ENCODE assay signal across 23 cellular contexts in the genomic region with DNA sequence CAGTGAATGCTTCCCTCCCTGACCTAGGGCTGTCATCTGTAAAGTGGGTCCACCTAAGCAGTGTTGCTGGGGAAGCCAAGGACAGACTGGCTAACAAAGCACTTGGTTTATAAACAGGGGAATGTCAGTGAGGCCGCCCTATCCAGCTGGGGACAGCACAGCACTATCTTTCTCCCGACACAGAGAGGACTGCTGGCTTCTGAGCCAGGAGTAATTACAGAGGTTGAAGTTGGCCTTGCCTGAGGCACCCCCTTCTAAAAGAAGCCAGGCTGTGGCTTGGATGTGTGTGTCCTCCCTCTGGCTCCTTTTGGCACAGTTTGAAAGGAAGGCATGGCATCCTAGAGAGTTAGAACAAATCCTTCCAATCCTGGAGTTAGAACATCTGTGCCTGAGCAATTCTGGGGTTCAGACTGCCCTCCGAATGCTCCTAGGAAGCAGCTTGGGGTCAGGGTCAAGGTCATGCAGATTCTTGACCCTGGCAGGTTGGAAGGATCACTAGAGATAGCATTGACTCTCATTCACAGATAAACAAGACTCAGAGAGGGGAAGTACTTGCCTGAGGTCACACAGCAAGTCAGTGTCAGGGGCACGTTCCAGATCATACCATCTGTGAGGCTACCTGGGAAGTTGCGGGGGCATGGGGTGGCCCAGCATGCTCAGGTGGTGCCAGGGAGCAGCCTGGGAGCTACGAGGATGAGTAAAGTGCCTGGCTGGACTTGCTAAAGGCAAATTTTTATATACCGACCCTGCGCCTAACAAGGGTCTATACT. TPM values are rescaled to one million over a fixed set of nuclear protein-coding genes. Genes with fewer than 3 reads are reported as not detected.
DNase-seq lines count a peak whose midpoint lies in the region; ATAC-seq and TF ChIP-seq lines count a peak whose summit lies in the region.
"Had no signal": no experiment of that assay in that cellular context is flagged by ENCODE, and none has a peak within 500 bp of the region (broad histone marks: within the 10 kb centered on the region; RNA-seq: fewer than 3 reads in every experiment).

No MANE protein-coding gene starts in this region.

- H3K27me3 Mint-ChIP-seq in activated naive CD4-positive, alpha-beta T cell treated with anti-CD3 and anti-CD28 coated beads, Interleukin-2, amount 10 ng/mL, durations not matched to agents 7 days and 5 days = peaks cover 35% of the 10 kb centered on the region
- peaks cover 4% of the 10 kb centered on the region for H3K27me3 Mint-ChIP-seq in activated B cell treated with CpG ODN at 0.5 μM for 24 hours

- ATAC-seq in activated B cell treated with CpG ODN at 0.5 μM for 24 hours (ENCODE audit: low read depth) = no peak

- peaks cover 17 to 67% (median 51%) of the 10 kb centered on the region in 6 donors for H3K4me1 ChIP-seq in spleen

- H3K27me3 ChIP-seq in spleen (replicated peaks in 1 of 7) = peaks cover 0 to 4% (median 0%) of the 10 kb centered on the region in 7 donors
- H3K27me3 ChIP-seq: ascending aorta, esophagus muscularis mucosa, sigmoid colon, testis had no signal

- peak overlapping the region; percentile 68 for H3K4me3 Mint-ChIP-seq in activated naive CD4-positive, alpha-beta T cell treated with anti-CD3 and anti-CD28 coated beads, Interleukin-2, amount 10 ng/mL, durations not matched to agents 7 days and 5 days
- H3K4me3 Mint-ChIP-seq in activated B cell treated with CpG ODN at 0.5 μM for 24 hours = peak overlapping the region; percentile 55

- no peaks in the 10 kb centered on the region for H3K9me3 Mint-ChIP-seq in activated naive CD4-positive, alpha-beta T cell treated with anti-CD3 and anti-CD28 coated beads, Interleukin-2, amount 10 ng/mL, durations not matched to agents 7 days and 5 days
- H3K9me3 Mint-ChIP-seq in activated B cell treated with CpG ODN at 0.5 μM for 24 hours = no peaks in the 10 kb centered on the region
- H3K9me3 Mint-ChIP-seq: H9 had no signal

- no peak for DNase-seq in activated naive CD4-positive, alpha-beta T cell treated with anti-CD3 and anti-CD28 coated beads, Interleukin-2, amount 10 ng/mL, durations not matched to agents 7 days and 5 days
- DNase-seq in activated naive CD4-positive, alpha-beta T cell (lab: John Stamatoyannopoulos, UW) = no peak
- DNase-seq in activated B cell treated with CpG ODN at 0.5 μM for 24 hours (no peak), islet precursor cell (peak; percentile 74), spleen (no peak), NCI-H1092 (lab: John Stamatoyannopoulos, UW) (no peak), A172 (ENCODE audit: low spot score) (no peak), superior temporal gyrus (ENCODE audit: extremely low spot score) (no peak)
- DNase-seq: activated CD4-positive, alpha-beta T cell treated with anti-CD3 and anti-CD28 coated beads, Interleukin-2, amount 50 U/mL, for 48 hours; cortex of kidney; glutamatergic neuron; H9; mesenchymal stem cell; NCI-H187 treated with DMSO at 0.1 percent for 48 hours; NCI-H510A; occipital lobe; SHP77 treated with DMSO at 0.1 percent for 48 hours; sigmoid colon; stimulated activated CD4-positive, alpha-beta T cell treated with anti-CD3 and anti-CD28 coated beads, Interleukin-2, amount 100 ng/mL, for 24 hours; T1000; testis had no signal

- no peaks in the 10 kb centered on the region for H3K9me3 ChIP-seq in spleen
- H3K9me3 ChIP-seq: ascending aorta, esophagus muscularis mucosa, sigmoid colon, testis had no signal

- TF ChIP-seq POLR2A in spleen (IDR thresholded peaks at IDR 0.05) = no peak

- H3K4me1 Mint-ChIP-seq in activated naive CD4-positive, alpha-beta T cell treated with anti-CD3 and anti-CD28 coated beads, Interleukin-2, amount 10 ng/mL, durations not matched to agents 7 days and 5 days = peaks cover 32% of the 10 kb centered on the region
- H3K4me1 Mint-ChIP-seq in activated B cell treated with CpG ODN at 0.5 μM for 24 hours = peaks cover 25% of the 10 kb centered on the region

- H3K36me3 Mint-ChIP-seq in activated naive CD4-positive, alpha-beta T cell treated with anti-CD3 and anti-CD28 coated beads, Interleukin-2, amount 10 ng/mL, durations not matched to agents 7 days and 5 days = peaks cover 13% of the 10 kb centered on the region
- H3K36me3 Mint-ChIP-seq in activated B cell treated with CpG ODN at 0.5 μM for 24 hours (ENCODE audit: low read depth) = no peaks in the 10 kb centered on the region

- no peak overlapping the region for H3K27ac Mint-ChIP-seq in activated naive CD4-positive, alpha-beta T cell treated with anti-CD3 and anti-CD28 coated beads, Interleukin-2, amount 10 ng/mL, durations not matched to agents 7 days and 5 days
- no peak overlapping the region for H3K27ac Mint-ChIP-seq in activated B cell treated with CpG ODN at 0.5 μM for 24 hours

- no peak for TF ChIP-seq CTCF in activated B cell treated with CpG ODN at 0.5 μM for 24 hours (IDR thresholded peaks at IDR 0.05)
- no peak for TF ChIP-seq CTCF in spleen (IDR thresholded peaks at IDR 0.05 in 8 of 11, conservative IDR thresholded peaks at IDR 0.05 in 3 of 11)

- peak overlapping the region in 6 of 8 donors; percentile 39 to 92 (median 79) for H3K27ac ChIP-seq in spleen

- CTCF ChIA-PET in activated naive CD4-positive, alpha-beta T cell treated with anti-CD3 and anti-CD28 coated beads, Interleukin-2, amount 10 ng/mL, durations not matched to agents 7 days and 5 days (lab: Charles Lee) = no interaction called here
- CTCF ChIA-PET in activated B cell treated with CpG ODN at 0.5 μM for 24 hours (lab: Charles Lee) = no interaction called here

- POLR2A ChIA-PET in activated B cell treated with CpG ODN at 0.5 μM for 24 hours (lab: Charles Lee) = interaction anchor here (0.6 to 1.1 kb wide), 2 partner anchors 97 to 295 kb away, joined by 3 to 4 read pairs; a partner anchor contains a TSS

- WGBS in spleen, 5 donors = 66 to 87% (median 78%) methylated on average over 8 of the region's 8 CpGs

- H3K36me3 ChIP-seq in spleen = peaks cover 0 to 6% (median 0%) of the 10 kb centered on the region in 6 donors
- H3K36me3 ChIP-seq: ascending aorta, esophagus muscularis mucosa, sigmoid colon had no signal

- intact Hi-C loops in activated B cell treated with CpG ODN at 0.5 μM for 24 hours (cut with micrococcal nuclease) (loop anchor here (2.0 kb wide), 1 partner anchor 67 kb away; no protein-coding TSS in a partner anchor), spleen (cut with DNase I; ENCODE audit: low total_unique reads) (no loop called here)

- no peak overlapping the region for H3K4me3 ChIP-seq in spleen

RNA-seq across cellular contexts. Expression of a gene that starts 1.3 kb away (rescaled TPM):
- total RNA-seq in activated B cell treated with CpG ODN at 0.5 μM for 24 hours = 8.7 and 10.8 TPM in 2 replicates
- 100 to 1,000 TPM in 1 of 7 donors, 10 to 100 TPM in 6; 62.6 to 105 (median 82.3) TPM for total RNA-seq in spleen
- polyA plus RNA-seq in spleen = 10 to 100 TPM; 21.7 to 45.9 (median 28.4) TPM
- total RNA-seq in A172 (2014; rRNA removed; shearing (Covaris generic)) = 8.0 and 12.7 TPM in 2 replicates
